19 cellular contexts compared by ENCODE assay signal in genomic region chr4:169333265-169333664, GRCh38.
DNase-seq lines count a peak whose midpoint lies in the region; ATAC-seq, FAIRE-seq and TF ChIP-seq lines count a peak whose summit lies in the region.
"Had no signal": no experiment of that assay in that cellular context is flagged by ENCODE, and none has a peak within 500 bp of the region (broad histone marks: within the 10 kb centered on the region; RNA-seq: fewer than 3 reads in every experiment).

No MANE protein-coding gene starts in this region.

- ATAC-seq in HepG2 (no peak), right lobe of liver (peak; percentile 85 to 97 (median 95)), Right ventricle myocardium superior (ENCODE audit: poor library complexity) (no peak), T-helper 17 cell (no peak)
- ATAC-seq: A549 had no signal

- TF ChIP-seq CTCF in liver (IDR thresholded peaks at IDR 0.05; ENCODE audit: low read depth, low read length, missing input control) (no peak), HepG2 (CRISPR knock-in tag; IDR thresholded peaks at IDR 0.05) (no peak), bronchial epithelial cell (IDR thresholded peaks at IDR 0.05; ENCODE audit: insufficient read depth, low read length, severe bottlenecking) (no peak), right lobe of liver (IDR thresholded peaks at IDR 0.05) (no peak)

- H3K27me3 ChIP-seq in liver (ENCODE audit: control insufficient read depth in 4 of 4, insufficient read depth in 4 of 4, low read length in 3 of 4) (no peaks in the 10 kb centered on the region), HepG2 (ENCODE audit: control insufficient read depth in 1 of 2, insufficient read depth in 2 of 2, low read length in 2 of 2) (no peaks in the 10 kb centered on the region), bronchial epithelial cell (ENCODE audit: control insufficient read depth, insufficient read depth, low read length) (no peaks in the 10 kb centered on the region), right lobe of liver (no peaks in the 10 kb centered on the region)

- no peaks in the 10 kb centered on the region for H4K20me1 ChIP-seq in HepG2 (ENCODE audit: insufficient read depth, low read length)

- in situ Hi-C loops in HepG2 (cut with HindIII; ENCODE audit: extremely low pct_ligation_motif_present, low pct_unique_long_range_greater_than_20kb), result no loop called here

- no peaks in the 10 kb centered on the region for H3K79me2 ChIP-seq in HepG2 (ENCODE audit: insufficient read depth, low read length)

- H3K4me3 Mint-ChIP-seq in T-helper 17 cell, result no peak overlapping the region
- H3K4me3 Mint-ChIP-seq: CD4-positive, alpha-beta T cell had no signal

- H3K4me3 ChIP-seq in liver (ENCODE audit: low read depth in 1 of 3, low read length in 3 of 3) (no peak overlapping the region), HepG2 (replicated peaks in 1 of 3; ENCODE audit: insufficient read depth in 1 of 3, low read depth in 2 of 3, low read length in 3 of 3) (no peak overlapping the region), bronchial epithelial cell (ENCODE audit: low read depth, low read length) (no peak overlapping the region), right lobe of liver (no peak overlapping the region)
- H3K4me3 ChIP-seq: A549 had no signal

- intact Hi-C loops in HepG2 (cut with micrococcal nuclease; ENCODE audit: unreplicated experiment) (no loop called here), right lobe of liver (cut with DNase I) (no loop called here), Right ventricle myocardium superior (cut with DNase I) (no loop called here)

- no peaks in the 10 kb centered on the region for H3K36me3 Mint-ChIP-seq in T-helper 17 cell (ENCODE audit: low read depth)

- 43% methylated on average over 4 of the region's 4 CpGs for WGBS in liver
- 10% methylated on average over 2 of the region's 4 CpGs for WGBS in HepG2 (ENCODE audit: low lambda C conversion rate)
- WGBS in right lobe of liver (ENCODE audit: insufficient coverage, low coverage, low lambda C conversion rate, missing lambda C conversion rate), result 29% methylated on average over 1 of the region's 4 CpGs

- no peak overlapping the region for H3K4me2 ChIP-seq in HepG2 (ENCODE audit: low read depth, low read length)
- H3K4me2 ChIP-seq: A549 had no signal

- CTCF ChIA-PET in HepG2 (lab: Yijun Ruan, JAX; ENCODE audit: low intra/inter-chr PET ratio, low total read pairs), result no interaction called here

- H3K9ac ChIP-seq in liver (ENCODE audit: low read depth in 1 of 2, low read length in 2 of 2) (no peak overlapping the region), HepG2 (ENCODE audit: insufficient read depth, low read depth, low read length) (no peak overlapping the region)

- H3K4me1 Mint-ChIP-seq in T-helper 17 cell, result no peaks in the 10 kb centered on the region

- TF ChIP-seq POLR2A in HepG2 (IDR thresholded peaks at IDR 0.05; ENCODE audit: insufficient read depth in 1 of 2, low read depth in 2 of 2, low read length in 2 of 2) (no peak), right lobe of liver (IDR thresholded peaks at IDR 0.05) (no peak)

- TF ChIP-seq RAD21 in liver (IDR thresholded peaks at IDR 0.05) (peak; percentile 39 to 46), HepG2 (CRISPR knock-in tag; IDR thresholded peaks at IDR 0.05) (no peak)

- no peak overlapping the region for H3K27ac Mint-ChIP-seq in T-helper 17 cell
- H3K27ac Mint-ChIP-seq: CD4-positive, alpha-beta T cell had no signal

- no peak overlapping the region for H2AFZ ChIP-seq in HepG2 (ENCODE audit: low read length)

- no peaks in the 10 kb centered on the region for H3K9me3 ChIP-seq in liver (ENCODE audit: control insufficient read depth in 4 of 4, low read length in 3 of 4)
- H3K9me3 ChIP-seq in HepG2 (ENCODE audit: low read length), result no peaks in the 10 kb centered on the region
- no peaks in the 10 kb centered on the region for H3K9me3 ChIP-seq in right lobe of liver
- H3K9me3 ChIP-seq in T-helper 17 cell (ENCODE audit: control insufficient read depth, low read length, poor library complexity, severe bottlenecking), result no peaks in the 10 kb centered on the region
- H3K9me3 ChIP-seq: A549 had no signal

- H3K27ac ChIP-seq in liver (ENCODE audit: low read depth in 1 of 2, low read length in 2 of 2), result no peak overlapping the region
- H3K27ac ChIP-seq in HepG2 (ENCODE audit: extremely low read length, insufficient read depth, low read length), result no peak overlapping the region
- H3K27ac ChIP-seq in right lobe of liver, result peak overlapping the region in 1 of 3 donors; percentile 7
- H3K27ac ChIP-seq: 22Rv1, A549, C4-2B had no signal

- FAIRE-seq in HepG2 (lab: Jason Lieb, UNC) (no peak), bronchial epithelial cell (lab: Jason Lieb, UNC) (peak; percentile 81)
- FAIRE-seq: A549, GM12892, GM18507 had no signal

- POLR2A ChIA-PET in HepG2 (lab: Yijun Ruan, JAX), result no interaction called here

- TF ChIP-seq EP300 in HepG2 (IDR thresholded peaks at IDR 0.05; ENCODE audit: low read depth in 2 of 2, low read length in 2 of 2) (no peak), HepG2 (CRISPR knock-in tag; IDR thresholded peaks at IDR 0.05; ENCODE audit: borderline replicate concordance) (no peak)

- H3K27me3 Mint-ChIP-seq in T-helper 17 cell, result peaks cover 18% of the 10 kb centered on the region
- H3K27me3 Mint-ChIP-seq: CD4-positive, alpha-beta T cell had no signal

- H3K4me1 ChIP-seq in liver (ENCODE audit: control insufficient read depth in 4 of 4, insufficient read depth in 4 of 4, low read length in 3 of 4) (peaks cover 0 to 8% (median 2%) of the 10 kb centered on the region in 4 donors), HepG2 (ENCODE audit: insufficient read depth, low read length) (peaks cover 8% of the 10 kb centered on the region), right lobe of liver (peaks cover 0 to 14% (median 6%) of the 10 kb centered on the region in 4 donors)
- H3K4me1 ChIP-seq: A549 had no signal

- DNase-seq in HepG2 (ENCODE audit: low spot score) (no peak), bronchial epithelial cell (ENCODE audit: low read depth) (no peak), right lobe of liver (peak; percentile 76 to 85 (median 81)), Right ventricle myocardium superior (no peak), NCI-H187 treated with DMSO at 0.1 percent for 48 hours (lab: John Stamatoyannopoulos, UW) (no peak), T-helper 17 cell (no peak), T1000 (lab: John Stamatoyannopoulos, UW) (no peak)
- DNase-seq: AML-193; CD4-positive, alpha-beta T cell; DMS153; DMS79; GDM1; HCEC 1CT had no signal

- H3K36me3 ChIP-seq in liver (ENCODE audit: control insufficient read depth in 4 of 4, insufficient read depth in 3 of 4, low read depth in 1 of 4, low read length in 3 of 4), result no peaks in the 10 kb centered on the region
- H3K36me3 ChIP-seq in HepG2 (replicated peaks in 1 of 2; ENCODE audit: control insufficient read depth in 1 of 2, insufficient read depth in 2 of 2, low read length in 2 of 2), result no peaks in the 10 kb centered on the region
- H3K36me3 ChIP-seq in bronchial epithelial cell (ENCODE audit: control insufficient read depth, insufficient read depth, low read length), result no peaks in the 10 kb centered on the region
- no peaks in the 10 kb centered on the region for H3K36me3 ChIP-seq in right lobe of liver

- no TSS peak for BruUV-seq in HepG2 (replicated peaks; lab: Mats Ljungman, UMichigan)

TF ChIP-seq in liver, 16 proteins besides CTCF, POLR2A, EP300 and RAD21:
- peak; percentile 51 for TF ChIP-seq YY1 (IDR thresholded peaks at IDR 0.05)
- peak; percentile 46 to 65 for TF ChIP-seq HNF4A (conservative IDR thresholded peaks at IDR 0.05)
- TF ChIP-seq, protein P1, sequence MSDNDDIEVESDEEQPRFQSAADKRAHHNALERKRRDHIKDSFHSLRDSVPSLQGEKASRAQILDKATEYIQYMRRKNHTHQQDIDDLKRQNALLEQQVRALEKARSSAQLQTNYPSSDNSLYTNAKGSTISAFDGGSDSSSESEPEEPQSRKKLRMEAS (IDR thresholded peaks at IDR 0.05), result no peak
- TF ChIP-seq SP1 (IDR thresholded peaks at IDR 0.05), result no peak
- TF ChIP-seq TAF1 (conservative IDR thresholded peaks at IDR 0.05), result no peak
- peak in 1 of 2 donors; percentile 53 for TF ChIP-seq RXRA (IDR thresholded peaks at IDR 0.05)
- TF ChIP-seq JUND (IDR thresholded peaks at IDR 0.05), result peak in 1 of 2 donors; percentile 39
TF ChIP-seq in liver: peak in this region for 4.

TF ChIP-seq in HepG2, 621 proteins besides CTCF, POLR2A, EP300 and RAD21:
- no peak for TF ChIP-seq MATR3 (CRISPR knock-in tag; IDR thresholded peaks at IDR 0.05)

Comparison
In these comparisons a context has a peak if more than half of its experiments do, and no peak if none do; other contexts are left out.
1. ATAC-seq: peak in right lobe of liver (4 of 4); none in HepG2 (single experiment), Right ventricle myocardium superior (single experiment) and T-helper 17 cell (single experiment).
2. DNase-seq: peak in right lobe of liver (3 of 3); none in HepG2 (single experiment), bronchial epithelial cell (single experiment), Right ventricle myocardium superior (single experiment), NCI-H187 treated with DMSO at 0.1 percent for 48 hours (single experiment), T-helper 17 cell (0 of 3) and T1000 (single experiment).